In genomic region chr6:72524011-72524645, GRCh38 we compare ENCODE assay signal across 12 cellular contexts.
DNase-seq lines count a peak whose midpoint lies in the region; ATAC-seq and TF ChIP-seq lines count a peak whose summit lies in the region.
"Had no signal": no experiment of that assay in that cellular context is flagged by ENCODE, and none has a peak within 500 bp of the region (broad histone marks: within the 10 kb centered on the region; RNA-seq: fewer than 3 reads in every experiment).

No MANE protein-coding gene starts in this region.

- POLR2A ChIA-PET in GM10248 (lab: Yijun Ruan, JAX): no interaction called here

- TF ChIP-seq CTCF in epithelial cell of esophagus (IDR thresholded peaks at IDR 0.05; ENCODE audit: insufficient read depth, low read depth, low read length, missing control alignments) (no peak), GM10248 (IDR thresholded peaks at IDR 0.05; ENCODE audit: control extremely low read depth, extremely low read depth, low read depth, missing control alignments) (no peak)

- DNase-seq in NCI-H187 (lab: John Stamatoyannopoulos, UW) (peak; percentile 49 to 64), epithelial cell of esophagus (ENCODE audit: low read depth) (peak; percentile 77), GM10248 (ENCODE audit: extremely low spot score) (no peak)
- no peak for DNase-seq in activated CD8-positive, alpha-beta memory T cell treated with anti-CD3 and anti-CD28 coated beads for 24 hours
- DNase-seq: CD8-positive, alpha-beta memory T cell; heart left ventricle; left ventricle myocardium superior; stimulated activated naive B cell treated with anti-CD40 and anti-IgM and Interleukin-4, amounts not matched to agents 10 μg/mL and 1 μg/mL and 100 μg/mL, for 72 hours had no signal

- H3K4me3 ChIP-seq in epithelial cell of esophagus (ENCODE audit: low read length): no peak overlapping the region
- H3K4me3 ChIP-seq: heart left ventricle had no signal

- CTCF ChIA-PET in GM10248 (lab: Yijun Ruan, JAX): interaction anchor here (1.3 to 2.1 kb wide), 4 partner anchors 11 to 605 kb away, joined by 4 to 8 read pairs (median 6); no protein-coding TSS in a partner anchor

- peak; percentile 48 for ATAC-seq in GM18502 (IDR thresholded peaks at IDR 0.05; ENCODE audit: poor library complexity, unreplicated experiment)
- peak; percentile 59 for ATAC-seq in GM21619 (IDR thresholded peaks at IDR 0.05; ENCODE audit: unreplicated experiment)
- ATAC-seq in HG03460 (IDR thresholded peaks at IDR 0.05; ENCODE audit: unreplicated experiment): no peak
- no peak for ATAC-seq in GM18907 (IDR thresholded peaks at IDR 0.05; ENCODE audit: unreplicated experiment)
- ATAC-seq: heart left ventricle, left ventricle myocardium superior had no signal

Comparison
In these comparisons a context has a peak if more than half of its experiments do, and no peak if none do; other contexts are left out.
1. ATAC-seq: peak in GM18502 (single experiment) and GM21619 (single experiment); none in HG03460 (single experiment) and GM18907 (single experiment).
2. DNase-seq: peak in NCI-H187 (2 of 2) and epithelial cell of esophagus (single experiment); none in activated CD8-positive, alpha-beta memory T cell treated with anti-CD3 and anti-CD28 coated beads for 24 hours (single experiment) and GM10248 (single experiment).